In genomic region chr19:57350877-57351805, GRCh38 we compare ENCODE assay signal across 7 cellular contexts. TPM values are rescaled to one million over a fixed set of nuclear protein-coding genes. Genes with fewer than 3 reads are reported as not detected.
DNase-seq lines count a peak whose midpoint lies in the region; ATAC-seq, FAIRE-seq and TF ChIP-seq lines count a peak whose summit lies in the region.

TSS of gene ZNF304 (plus strand) at chr19:57351271. CDS start at chr19:57351665, 394 bp downstream.

- FAIRE-seq in GM18507 (lab: Jason Lieb, UNC) (peak; percentile 99), TTC549 (lab: Jason Lieb, UNC) (peak; percentile 95)

- H3K4me1 Mint-ChIP-seq in brain: peaks cover 38% of the 10 kb centered on the region

- H3K9me3 Mint-ChIP-seq in brain: peaks cover 0 to 21% (median 0%) of the 10 kb centered on the region in 5 experiments

- H3K4me3 Mint-ChIP-seq in brain: peak within 1 kb of the TSS; percentile 97 to 99 (median 98)

- intact Hi-C loops in gastrocnemius medialis (cut with DNase I; ENCODE audit: low total_unique reads): loop anchor here (1.0 to 5.0 kb wide), 3 partner anchors 12 to 72 kb away; partner anchors contain the start of genes TRAPPC2B, ZNF547 and ZNF548

- ATAC-seq in HG02943 (IDR thresholded peaks at IDR 0.05; ENCODE audit: low read depth, unreplicated experiment) (peak; percentile 96), gastrocnemius medialis (peak; percentile 97 to 98)

- H3K36me3 Mint-ChIP-seq in brain: peaks cover 47% of the 10 kb centered on the region

- H3K4me3 ChIP-seq in iPS-11a (ENCODE audit: low read depth, low read length) (peak within 1 kb of the TSS; percentile 99), gastrocnemius medialis (peak within 1 kb of the TSS; percentile 77 to 99 (median 93))

- H3K36me3 ChIP-seq in gastrocnemius medialis: peaks cover 0 to 33% of the 10 kb centered on the region in 2 donors

- peaks cover 18% of the 10 kb centered on the region for H3K27me3 Mint-ChIP-seq in brain

- peaks cover 22 to 29% of the 10 kb centered on the region in 2 donors for H3K4me1 ChIP-seq in gastrocnemius medialis

- in situ Hi-C loops in gastrocnemius medialis (cut with MboI; ENCODE audit: low sequenced_read_pairs in 4 of 4): loop anchor here in 1 of 4 donors (5.0 kb wide), 1 partner anchor 69 kb away; the partner anchor contains the start of gene ZNF460

- no peaks in the 10 kb centered on the region for H3K27me3 ChIP-seq in gastrocnemius medialis

- peak; percentile 84 for DNase-seq in GM18507 (ENCODE audit: extremely low spot score, insufficient read length, low read depth)
- peak; percentile 94 to 95 for DNase-seq in NCI-H1930 (lab: John Stamatoyannopoulos, UW)
- peak; percentile 90 to 93 for DNase-seq in gastrocnemius medialis

- no peak for TF ChIP-seq CTCF in brain (conservative IDR thresholded peaks at IDR 0.05)
- no peak for TF ChIP-seq CTCF in gastrocnemius medialis (IDR thresholded peaks at IDR 0.05 in 4 of 5, conservative IDR thresholded peaks at IDR 0.05 in 1 of 5)

- peak; percentile 33 to 36 for TF ChIP-seq POLR2A in gastrocnemius medialis (IDR thresholded peaks at IDR 0.05)

- H3K27ac ChIP-seq in gastrocnemius medialis: peak within 1 kb of the TSS; percentile 78 to 96 (median 92)

- H3K9me3 ChIP-seq in gastrocnemius medialis: no peaks in the 10 kb centered on the region

- peak within 1 kb of the TSS; percentile 96 to 99 (median 98) for H3K27ac Mint-ChIP-seq in brain

RNA-seq across cellular contexts. Expression of gene ZNF304, which starts in this region (rescaled TPM):
- 5.5 TPM for polyA plus RNA-seq in brain (ENCODE audit: insufficient read depth, low read depth, low replicate concordance)
- 1 to 10 TPM; 4.1 to 6.5 (median 4.8) TPM for total RNA-seq in gastrocnemius medialis

Comparison
In these comparisons a context has a peak if more than half of its experiments do, and no peak if none do; other contexts are left out.
1. Peak in every context shown above with its lines: DNase-seq, ATAC-seq, H3K4me3 ChIP-seq and H3K27ac ChIP-seq.